In the genomic region with DNA sequence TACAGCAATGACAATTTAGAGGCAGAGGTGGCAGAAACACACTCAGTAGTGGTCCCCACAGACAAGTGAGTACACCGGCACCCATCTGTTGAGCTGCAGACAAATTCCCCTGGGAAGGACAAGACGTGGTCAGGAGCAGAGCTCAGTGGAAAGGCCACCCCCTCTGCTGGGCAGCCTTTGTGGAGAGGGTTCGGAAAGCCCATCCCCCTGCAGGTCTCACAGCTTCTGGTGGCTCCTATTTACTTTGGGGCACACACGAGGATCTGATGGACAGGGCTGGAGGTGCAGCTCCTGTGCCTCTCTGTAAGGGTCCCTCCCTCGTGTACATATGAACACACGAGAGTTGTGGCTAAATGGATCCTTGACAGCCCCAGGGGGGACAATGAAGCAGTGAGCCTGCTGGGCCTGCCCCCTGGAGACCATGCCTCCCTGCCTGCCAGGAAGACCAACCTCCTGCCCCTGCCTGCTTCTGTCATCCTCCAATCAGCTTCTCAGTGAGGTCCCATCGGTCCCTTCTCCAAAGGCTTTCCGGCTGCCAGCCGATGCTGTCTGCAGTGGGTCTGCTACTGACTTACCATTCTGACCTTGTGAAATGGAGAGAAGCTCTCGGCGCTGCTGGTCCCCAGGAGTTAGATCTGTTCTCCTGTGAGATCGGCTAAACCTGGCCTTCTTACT, we compare ENCODE assay signal across 30 cellular contexts.
DNase-seq lines count a peak whose midpoint lies in the region; TF ChIP-seq lines count a peak whose summit lies in the region.
"Had no signal": no experiment of that assay in that cellular context is flagged by ENCODE, and none has a peak within 500 bp of the region (broad histone marks: within the 10 kb centered on the region; RNA-seq: fewer than 3 reads in every experiment).

No MANE protein-coding gene starts in this region.

- DNase-seq in AG08396 (ENCODE audit: low spot score), result peak; percentile 1
- peak; percentile 56 for DNase-seq in DMS153 treated with DMSO at 0.1 percent for 48 hours (lab: John Stamatoyannopoulos, UW; ENCODE audit: unreplicated experiment)
- DNase-seq in NCI-H146 (lab: John Stamatoyannopoulos, UW), result peak; percentile 79
- DNase-seq in endodermal cell, result peak; percentile 70
- DNase-seq in amniotic stem cell (lab: John Stamatoyannopoulos, UW), result no peak
- DNase-seq in Peyer's patch, result no peak
- DNase-seq in type B pancreatic cell (ENCODE audit: extremely low spot score, unreplicated experiment), result no peak
- DNase-seq in cerebellar cortex (ENCODE audit: low spot score), result no peak
- DNase-seq: ACHN; activated CD8-positive, alpha-beta T cell treated with anti-CD3 and anti-CD28 coated beads, Interleukin-2, amount 10 ng/mL, durations not matched to agents 7 days and 5 days; activated T-cell treated with anti-CD3 and anti-CD28 coated beads, Interleukin-2, amount 50 U/mL, for 4 hours; brain microvascular endothelial cell; effector memory CD8-positive, alpha-beta T cell; foreskin melanocyte; immature natural killer cell; midbrain; NCI-H187 treated with DMSO at 0.1 percent for 48 hours; NCI-H345; NK-92 treated with Interleukin-12 subunit alpha and Interleukin-12 subunit beta, amount 100 ng/mL, for 24 hours; ovary; PC-9; SIG-M5; stimulated activated CD4-positive, alpha-beta T cell treated with anti-CD3 and anti-CD28 coated beads, Interleukin-12 subunit alpha, Interleukin-12 subunit beta, amount 100 ng/mL, for 4 hours; stimulated activated CD4-positive, alpha-beta T cell treated with anti-CD3 and anti-CD28 coated beads, Interleukin-4, amount 100 ng/mL, for 24 hours; stimulated activated naive CD4-positive, alpha-beta T cell; testis had no signal

- H3K9ac ChIP-seq in endodermal cell (ENCODE audit: extremely low read depth, low read length, poor library complexity, severe bottlenecking), result no peak overlapping the region

- H3K36me3 ChIP-seq in endodermal cell (ENCODE audit: control insufficient read depth, insufficient read depth, low read length) (no peaks in the 10 kb centered on the region), Peyer's patch (no peaks in the 10 kb centered on the region)
- H3K36me3 ChIP-seq: brain microvascular endothelial cell, ovary, right atrium auricular region had no signal

- H3K27ac Mint-ChIP-seq in endodermal cell, result no peak overlapping the region
- H3K27ac Mint-ChIP-seq in type B pancreatic cell, result no peak overlapping the region
- H3K27ac Mint-ChIP-seq: activated CD8-positive, alpha-beta T cell treated with anti-CD3 and anti-CD28 coated beads, Interleukin-2, amount 10 ng/mL, durations not matched to agents 7 days and 5 days; effector memory CD8-positive, alpha-beta T cell; immature natural killer cell; naive thymus-derived CD8-positive, alpha-beta T cell had no signal

- H3K4me3 Mint-ChIP-seq in endodermal cell (no peak overlapping the region), type B pancreatic cell (no peak overlapping the region)
- H3K4me3 Mint-ChIP-seq: activated CD8-positive, alpha-beta T cell treated with anti-CD3 and anti-CD28 coated beads, Interleukin-2, amount 10 ng/mL, durations not matched to agents 7 days and 5 days; activated T-cell treated with anti-CD3 and anti-CD28 coated beads, Interleukin-2, amount 50 U/mL, for 4 hours; effector memory CD8-positive, alpha-beta T cell; immature natural killer cell; naive thymus-derived CD8-positive, alpha-beta T cell had no signal

- H3K4me3 ChIP-seq in endodermal cell (ENCODE audit: low read length) (no peak overlapping the region), Peyer's patch (no peak overlapping the region)
- H3K4me3 ChIP-seq: hepatocyte, ovary, PC-9, right atrium auricular region, testis had no signal

- no peaks in the 10 kb centered on the region for H3K4me1 ChIP-seq in endodermal cell (ENCODE audit: control insufficient read depth, insufficient read depth, low read length)
- H3K4me1 ChIP-seq in Peyer's patch, result no peaks in the 10 kb centered on the region
- H3K4me1 ChIP-seq: right atrium auricular region, testis had no signal

- H3K27ac ChIP-seq in endodermal cell (ENCODE audit: low read depth, low read length), result no peak overlapping the region
- no peak overlapping the region for H3K27ac ChIP-seq in Peyer's patch
- H3K27ac ChIP-seq: brain microvascular endothelial cell, C4-2B, hepatocyte, ovary, PC-9, right atrium auricular region, testis had no signal

- H3K36me3 Mint-ChIP-seq in endodermal cell (ENCODE audit: low read depth) (no peaks in the 10 kb centered on the region), type B pancreatic cell (no peaks in the 10 kb centered on the region)
- H3K36me3 Mint-ChIP-seq: immature natural killer cell; naive thymus-derived CD8-positive, alpha-beta T cell had no signal

- H3K27me3 Mint-ChIP-seq in endodermal cell (ENCODE audit: insufficient read depth) (peaks cover 4% of the 10 kb centered on the region), type B pancreatic cell (peaks cover 32% of the 10 kb centered on the region)

- no peaks in the 10 kb centered on the region for H3K9me3 Mint-ChIP-seq in endodermal cell
- no peaks in the 10 kb centered on the region for H3K9me3 Mint-ChIP-seq in type B pancreatic cell
- H3K9me3 Mint-ChIP-seq: activated T-cell treated with anti-CD3 and anti-CD28 coated beads, Interleukin-2, amount 50 U/mL, for 4 hours; effector memory CD8-positive, alpha-beta T cell; immature natural killer cell; naive thymus-derived CD8-positive, alpha-beta T cell had no signal

- WGBS in endodermal cell (ENCODE audit: insufficient coverage in 1 of 2, insufficient read length in 1 of 2), 2 experiments, result 82 to 84% methylated on average over 11 to 12 of the region's 12 CpGs

- no peaks in the 10 kb centered on the region for H3K9me3 ChIP-seq in endodermal cell (ENCODE audit: control insufficient read depth, low read length)
- no peaks in the 10 kb centered on the region for H3K9me3 ChIP-seq in Peyer's patch
- H3K9me3 ChIP-seq: ovary, right atrium auricular region, testis had no signal

- H3K4me1 Mint-ChIP-seq in endodermal cell (peaks cover 10% of the 10 kb centered on the region), type B pancreatic cell (ENCODE audit: unreplicated experiment) (no peaks in the 10 kb centered on the region)
- H3K4me1 Mint-ChIP-seq: immature natural killer cell; naive thymus-derived CD8-positive, alpha-beta T cell had no signal

- H3K27me3 ChIP-seq in endodermal cell (ENCODE audit: control insufficient read depth, insufficient read depth, low read length, poor library complexity, severe bottlenecking), result peaks cover 13% of the 10 kb centered on the region
- H3K27me3 ChIP-seq in Peyer's patch, result no peaks in the 10 kb centered on the region
- H3K27me3 ChIP-seq: hepatocyte, ovary, right atrium auricular region, testis had no signal

- TF ChIP-seq CTCF in endodermal cell (conservative IDR thresholded peaks at IDR 0.05), result peak; percentile 35
- TF ChIP-seq CTCF in Peyer's patch (IDR thresholded peaks at IDR 0.05), result no peak
- no peak for TF ChIP-seq CTCF in type B pancreatic cell (conservative IDR thresholded peaks at IDR 0.05)

- no peak for TF ChIP-seq POLR2A in Peyer's patch (IDR thresholded peaks at IDR 0.05)

Comparison
In these comparisons a context has a peak if more than half of its experiments do, and no peak if none do; other contexts are left out.
1. DNase-seq: peak in AG08396 (single experiment), DMS153 treated with DMSO at 0.1 percent for 48 hours (single experiment), NCI-H146 (single experiment) and endodermal cell (single experiment); none in amniotic stem cell (single experiment), Peyer's patch (0 of 3), type B pancreatic cell (single experiment) and cerebellar cortex (single experiment).